9 cellular contexts compared by ENCODE assay signal in the genomic region with DNA sequence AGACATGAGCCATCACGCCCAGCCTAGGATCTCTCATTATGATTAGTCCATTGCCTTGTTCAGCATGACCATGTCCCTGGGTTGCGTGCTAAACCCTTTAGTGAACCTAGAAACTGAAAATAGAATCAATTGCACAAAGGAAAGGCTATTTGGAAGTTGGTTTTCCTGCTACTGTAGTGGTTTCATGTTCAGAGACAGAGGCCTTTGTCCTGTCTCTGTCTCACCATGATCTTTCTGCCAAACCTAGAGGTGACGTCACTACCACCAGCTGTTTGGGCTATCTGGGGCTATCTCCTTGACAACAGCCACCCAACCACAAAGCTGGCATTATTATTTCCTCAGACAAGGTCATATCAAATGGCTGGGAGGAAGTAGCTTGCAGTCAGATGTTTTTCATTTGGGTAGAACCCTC. TPM values are rescaled to one million over a fixed set of nuclear protein-coding genes. Genes with fewer than 3 reads are reported as not detected.
A peak's percentile ranks its signal among the peaks of the same experiment; 100 is the strongest.
DNase-seq lines count a peak whose midpoint lies in the region; ATAC-seq, FAIRE-seq and TF ChIP-seq lines count a peak whose summit lies in the region.
"Had no signal": no experiment of that assay in that cellular context is flagged by ENCODE, and none has a peak within 500 bp of the region (broad histone marks: within the 10 kb centered on the region; RNA-seq: fewer than 3 reads in every experiment).

No MANE protein-coding gene starts in this region.

- H3K79me2 ChIP-seq in K562 (ENCODE audit: control insufficient read depth, insufficient read depth, low read length): peaks cover 19% of the 10 kb centered on the region

- no peak for TF ChIP-seq POLR2A in K562 (conservative IDR thresholded peaks at IDR 0.05)
- no peak for TF ChIP-seq POLR2A in thyroid gland (IDR thresholded peaks at IDR 0.05)

- H4K20me1 ChIP-seq in K562 (replicated peaks; ENCODE audit: control insufficient read depth, insufficient read depth, low read length): no peaks in the 10 kb centered on the region

- no peaks in the 10 kb centered on the region for H3K9me3 ChIP-seq in K562 (replicated peaks; ENCODE audit: control insufficient read depth, insufficient read depth, low read depth, low read length)
- no peaks in the 10 kb centered on the region for H3K9me3 ChIP-seq in upper lobe of right lung
- no peaks in the 10 kb centered on the region for H3K9me3 ChIP-seq in thyroid gland

- peak; percentile 48 for FAIRE-seq in K562 (lab: Jason Lieb, UNC)
- peak; percentile 93 for FAIRE-seq in islet of Langerhans (lab: Jason Lieb, UNC)
- FAIRE-seq: keratinocyte had no signal

- peak; percentile 40 for DNase-seq in AG04449 (ENCODE audit: low read depth, low spot score)
- DNase-seq in GM12865 (ENCODE audit: low read depth): peak; percentile 91
- DNase-seq in NCI-H82 treated with DMSO at 0.1 percent for 48 hours (lab: John Stamatoyannopoulos, UW; ENCODE audit: unreplicated experiment): peak; percentile 23
- DNase-seq in K562 (ENCODE audit: extremely low read depth in 1 of 4, low spot score in 3 of 4): peak; percentile 53 to 63 (median 56)
- no peak for DNase-seq in upper lobe of right lung
- DNase-seq in thyroid gland: no peak

- no peak overlapping the region for H3K4me3 ChIP-seq in AG04449 (ENCODE audit: low read depth, low read length)
- no peak overlapping the region for H3K4me3 ChIP-seq in GM12865 (ENCODE audit: low read depth, low read length)
- no peak overlapping the region for H3K4me3 ChIP-seq in K562
- no peak overlapping the region for H3K4me3 ChIP-seq in upper lobe of right lung
- no peak overlapping the region for H3K4me3 ChIP-seq in thyroid gland (replicated peaks in 1 of 3)

- in situ Hi-C loops in K562 (cut with MboI): no loop called here

- no peak for TF ChIP-seq CTCF in AG04449 (IDR thresholded peaks at IDR 0.05; ENCODE audit: insufficient read depth, low read length, missing control alignments)
- no peak for TF ChIP-seq CTCF in GM12865 (IDR thresholded peaks at IDR 0.05; ENCODE audit: insufficient read depth, low read depth, low read length, missing control alignments)
- no peak for TF ChIP-seq CTCF in K562 (IDR thresholded peaks at IDR 0.05 in 2 of 3, conservative IDR thresholded peaks at IDR 0.05 in 1 of 3; ENCODE audit: insufficient read depth in 2 of 3, low read depth in 1 of 3, low read length in 3 of 3)
- no peak for TF ChIP-seq CTCF in upper lobe of right lung (IDR thresholded peaks at IDR 0.05)
- no peak for TF ChIP-seq CTCF in thyroid gland (IDR thresholded peaks at IDR 0.05)

- peak overlapping the region; percentile 62; the same call in 1 of the 2 replicates for H2AFZ ChIP-seq in K562 (ENCODE audit: low read depth, low read length)

- 66% methylated on average over 3 of the region's 3 CpGs for WGBS in K562 (ENCODE audit: insufficient coverage, low coverage, missing lambda C conversion rate)
- WGBS in thyroid gland, 2 donors: 73% methylated on average over 3 of the region's 3 CpGs

- peak; percentile 44 for ATAC-seq in HG03378 (IDR thresholded peaks at IDR 0.05; ENCODE audit: unreplicated experiment)
- ATAC-seq in K562: no peak
- ATAC-seq in upper lobe of right lung: peak; percentile 7

- no peaks in the 10 kb centered on the region for H3K9me1 ChIP-seq in K562 (ENCODE audit: control insufficient read depth, insufficient read depth, low read length)

- H3K9ac ChIP-seq in K562 (ENCODE audit: insufficient read depth in 1 of 2, low read depth in 2 of 2, low read length in 2 of 2): peak overlapping the region in 1 of 2 experiments; percentile 31; a peak in 1 of 4 replicates

- no peak for TF ChIP-seq RAD21 in K562 (CRISPR knock-in tag; conservative IDR thresholded peaks at IDR 0.05 in 1 of 2, IDR thresholded peaks at IDR 0.05 in 1 of 2)

- H3K4me2 ChIP-seq in K562 (ENCODE audit: insufficient read depth, low read length): no peak overlapping the region

- H3K27ac ChIP-seq in K562 (ENCODE audit: extremely low read depth, low read depth, low read length) (no peak overlapping the region), upper lobe of right lung (no peak overlapping the region), thyroid gland (no peak overlapping the region)

- H3K36me3 ChIP-seq in K562 (ENCODE audit: control insufficient read depth, insufficient read depth, low read length) (no peaks in the 10 kb centered on the region), upper lobe of right lung (no peaks in the 10 kb centered on the region), thyroid gland (no peaks in the 10 kb centered on the region)

- intact Hi-C loops in K562 (cut with micrococcal nuclease) (no loop called here), upper lobe of right lung (cut with DNase I) (no loop called here), thyroid gland (cut with DNase I) (no loop called here)

- H3K4me1 ChIP-seq in K562 (replicated peaks in 1 of 2; ENCODE audit: control insufficient read depth in 2 of 2, insufficient read depth in 2 of 2, low read length in 2 of 2) (peaks cover 2 to 18% of the 10 kb centered on the region in 2 experiments), upper lobe of right lung (peaks cover 6% of the 10 kb centered on the region), thyroid gland (peaks cover 4 to 5% of the 10 kb centered on the region in 2 donors)

- BruUV-seq in K562 (replicated peaks; lab: Mats Ljungman, UMichigan): no TSS peak

- CTCF ChIA-PET in AG04449 (lab: Yijun Ruan, JAX): no interaction called here
- CTCF ChIA-PET in K562 (lab: Yijun Ruan, JAX; ENCODE audit: low intra/inter-chr PET ratio): no interaction called here

- POLR2A ChIA-PET in AG04449 (lab: Yijun Ruan, JAX) (no interaction called here), K562 (lab: Yijun Ruan, JAX) (interaction anchor here (1.6 kb wide), 1 partner anchor 19 kb away, joined by 6 read pairs; no protein-coding TSS in a partner anchor)

- H3K27me3 ChIP-seq in K562 (ENCODE audit: control insufficient read depth in 2 of 2, insufficient read depth in 2 of 2, low read length in 2 of 2) (no peaks in the 10 kb centered on the region), upper lobe of right lung (no peaks in the 10 kb centered on the region), thyroid gland (no peaks in the 10 kb centered on the region)

- TF ChIP-seq EP300 in K562 (IDR thresholded peaks at IDR 0.05; ENCODE audit: low read length): no peak

TF ChIP-seq in K562, 482 proteins besides CTCF, POLR2A, EP300 and RAD21 (continues in another document):
- TF ChIP-seq, protein P1, sequence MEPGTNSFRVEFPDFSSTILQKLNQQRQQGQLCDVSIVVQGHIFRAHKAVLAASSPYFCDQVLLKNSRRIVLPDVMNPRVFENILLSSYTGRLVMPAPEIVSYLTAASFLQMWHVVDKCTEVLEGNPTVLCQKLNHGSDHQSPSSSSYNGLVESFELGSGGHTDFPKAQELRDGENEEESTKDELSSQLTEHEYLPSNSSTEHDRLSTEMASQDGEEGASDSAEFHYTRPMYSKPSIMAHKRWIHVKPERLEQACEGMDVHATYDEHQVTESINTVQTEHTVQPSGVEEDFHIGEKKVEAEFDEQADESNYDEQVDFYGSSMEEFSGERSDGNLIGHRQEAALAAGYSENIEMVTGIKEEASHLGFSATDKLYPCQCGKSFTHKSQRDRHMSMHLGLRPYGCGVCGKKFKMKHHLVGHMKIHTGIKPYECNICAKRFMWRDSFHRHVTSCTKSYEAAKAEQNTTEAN (CRISPR knock-in tag; IDR thresholded peaks at IDR 0.05): no peak
- no peak for TF ChIP-seq ZBTB8A (IDR thresholded peaks at IDR 0.05; ENCODE audit: partially characterized antibody)
- TF ChIP-seq NFATC3 (IDR thresholded peaks at IDR 0.05): no peak
- TF ChIP-seq, protein P2, sequence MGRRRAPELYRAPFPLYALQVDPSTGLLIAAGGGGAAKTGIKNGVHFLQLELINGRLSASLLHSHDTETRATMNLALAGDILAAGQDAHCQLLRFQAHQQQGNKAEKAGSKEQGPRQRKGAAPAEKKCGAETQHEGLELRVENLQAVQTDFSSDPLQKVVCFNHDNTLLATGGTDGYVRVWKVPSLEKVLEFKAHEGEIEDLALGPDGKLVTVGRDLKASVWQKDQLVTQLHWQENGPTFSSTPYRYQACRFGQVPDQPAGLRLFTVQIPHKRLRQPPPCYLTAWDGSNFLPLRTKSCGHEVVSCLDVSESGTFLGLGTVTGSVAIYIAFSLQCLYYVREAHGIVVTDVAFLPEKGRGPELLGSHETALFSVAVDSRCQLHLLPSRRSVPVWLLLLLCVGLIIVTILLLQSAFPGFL (CRISPR knock-in tag; IDR thresholded peaks at IDR 0.05): no peak
- no peak for TF ChIP-seq NFIC (IDR thresholded peaks at IDR 0.05)
- TF ChIP-seq, protein P3, sequence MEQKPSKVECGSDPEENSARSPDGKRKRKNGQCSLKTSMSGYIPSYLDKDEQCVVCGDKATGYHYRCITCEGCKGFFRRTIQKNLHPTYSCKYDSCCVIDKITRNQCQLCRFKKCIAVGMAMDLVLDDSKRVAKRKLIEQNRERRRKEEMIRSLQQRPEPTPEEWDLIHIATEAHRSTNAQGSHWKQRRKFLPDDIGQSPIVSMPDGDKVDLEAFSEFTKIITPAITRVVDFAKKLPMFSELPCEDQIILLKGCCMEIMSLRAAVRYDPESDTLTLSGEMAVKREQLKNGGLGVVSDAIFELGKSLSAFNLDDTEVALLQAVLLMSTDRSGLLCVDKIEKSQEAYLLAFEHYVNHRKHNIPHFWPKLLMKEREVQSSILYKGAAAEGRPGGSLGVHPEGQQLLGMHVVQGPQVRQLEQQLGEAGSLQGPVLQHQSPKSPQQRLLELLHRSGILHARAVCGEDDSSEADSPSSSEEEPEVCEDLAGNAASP (IDR thresholded peaks at IDR 0.05): no peak

RNA-seq across cellular contexts. Expression of a gene that starts 4.0 kb away (rescaled TPM):
- 137 and 219 TPM in 2 replicates for total RNA-seq in K562 (2011; cell fraction: chromatin; rRNA removed; ENCODE audit: low replicate concordance)
- 64.2 and 82.4 TPM in 2 replicates for total RNA-seq in K562 (2011; cell fraction: nucleolus; rRNA removed)
- total RNA-seq in K562 (2011; cell fraction: nucleoplasm; rRNA removed): 131 and 136 TPM in 2 replicates
- total RNA-seq in K562 (2014; rRNA removed) (39.5 and 43.1 TPM in 2 replicates), K562 (2014; rRNA removed; fragmentation: Illumina TruSeq; extraction: Trizol) (38.7 and 42.2 TPM in 2 replicates), K562 (2015; rRNA removed; fragmentation: Illumina TruSeq; extraction: Trizol) (48.5 and 52.3 TPM in 2 replicates), K562 (2021) (59.4 and 68.8 TPM in 2 replicates), upper lobe of right lung (54.2 TPM), thyroid gland (10 to 100 TPM; 39.5 to 51.9 (median 46.9) TPM)
- polyA plus RNA-seq in K562 (2011; rRNA removed) (33.8 and 40.9 TPM in 2 replicates), K562 (2014; fragmentation: Illumina TruSeq; extraction: Trizol) (54.6 and 61.3 TPM in 2 replicates), K562 (2014; fragmentation: Nextera tagmentation; extraction: Ambion mirVana) (10 to 100 TPM; 19.9 to 28.0 TPM), K562 (2014; rRNA removed) (41.7 and 63.4 TPM in 2 replicates)
- 20.8 and 22.2 TPM in 2 replicates for polyA plus RNA-seq in K562 (2011; cell fraction: cytosol; rRNA removed)
- polyA plus RNA-seq in K562 (2011; cell fraction: nucleus; rRNA removed): 140 and 141 TPM in 2 replicates
- 38.2 and 52.8 TPM in 2 replicates for polyA plus RNA-seq in K562 (2012)
- polyA minus RNA-seq in K562 (2011; rRNA and poly(A)+ RNA removed): 74.0 and 76.2 TPM in 2 replicates
- 28.2 and 29.1 TPM in 2 replicates for polyA minus RNA-seq in K562 (2011; cell fraction: cytosol; rRNA and poly(A)+ RNA removed)
- polyA minus RNA-seq in K562 (2011; cell fraction: nucleus; rRNA and poly(A)+ RNA removed): 67.2 and 117 TPM in 2 replicates

Comparison
In these comparisons a context has a peak if more than half of its experiments do, and no peak if none do; other contexts are left out.
1. DNase-seq: peak in AG04449 (single experiment), GM12865 (single experiment), NCI-H82 treated with DMSO at 0.1 percent for 48 hours (single experiment) and K562 (4 of 4); none in upper lobe of right lung (single experiment) and thyroid gland (0 of 2).